In the genomic region with DNA sequence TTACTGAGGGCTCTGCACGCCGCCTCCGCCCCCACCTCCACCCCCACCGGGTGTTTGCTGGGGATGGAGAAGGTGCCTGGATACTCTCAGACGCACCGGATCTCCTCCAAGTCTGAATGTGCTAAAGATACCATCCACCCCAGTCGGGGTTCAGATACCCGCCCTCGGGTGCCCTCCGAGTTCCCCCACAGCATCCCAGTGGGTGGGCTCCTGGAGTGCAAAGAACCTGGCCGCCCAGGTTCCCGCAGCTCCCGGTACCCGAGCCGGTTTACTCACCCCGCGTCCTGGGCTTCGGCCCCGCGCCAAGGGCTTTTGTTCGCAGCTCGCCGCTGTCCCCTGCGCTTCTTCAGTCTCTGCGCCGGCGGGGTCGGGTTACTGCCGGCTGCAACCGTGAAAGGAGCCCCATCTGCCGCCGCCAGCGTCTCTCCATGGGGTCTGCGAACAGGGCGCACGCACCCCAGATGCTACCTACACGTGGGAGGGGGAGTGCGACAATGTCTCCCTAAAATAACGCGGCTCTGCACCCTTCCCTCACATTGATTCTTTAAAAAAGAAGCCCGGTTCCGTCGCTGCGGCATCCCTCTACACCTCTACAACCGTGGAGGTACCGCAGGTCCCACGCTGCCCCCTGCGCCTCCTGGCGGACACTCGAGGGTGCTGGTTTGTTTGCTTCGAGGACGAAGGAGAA, we compare ENCODE assay signal across 8 cellular contexts. TPM values are rescaled to one million over a fixed set of nuclear protein-coding genes. Genes with fewer than 3 reads are reported as not detected.
DNase-seq lines count a peak whose midpoint lies in the region; ATAC-seq, FAIRE-seq and TF ChIP-seq lines count a peak whose summit lies in the region.

A gene (minus strand): TSS at position 606 of the 688 bp plus-strand sequence. CDS start 1,249 bp downstream, outside the sequence.

- peaks cover 39% of the 10 kb centered on the region for H3K27me3 ChIP-seq in ectodermal cell (ENCODE audit: control insufficient read depth, insufficient read depth, low read length, poor library complexity, severe bottlenecking)

- peak; percentile 93 for TF ChIP-seq CTCF in A549 (IDR thresholded peaks at IDR 0.05)
- peak; percentile 97 for TF ChIP-seq CTCF in activated CD8-positive, alpha-beta T cell treated with anti-CD3 and anti-CD28 coated beads for 36 hours (IDR thresholded peaks at IDR 0.05)

- no peak within 1 kb of the TSS for H3K27ac Mint-ChIP-seq in activated CD8-positive, alpha-beta T cell treated with anti-CD3 and anti-CD28 coated beads for 36 hours

- TF ChIP-seq RAD21 in A549 (conservative IDR thresholded peaks at IDR 0.05 in 1 of 2, IDR thresholded peaks at IDR 0.05 in 1 of 2), result peak; percentile 68 to 78

- WGBS in A549 (ENCODE audit: missing lambda C conversion rate), result 3% methylated on average over 27 of the region's 52 CpGs
- WGBS in ectodermal cell, 2 experiments, result 0 to 1% methylated on average over 48 to 50 of the region's 52 CpGs
- WGBS in mesodermal cell (ENCODE audit: insufficient coverage in 2 of 2), 2 experiments, result 0% methylated on average over 29 to 38 of the region's 52 CpGs

- TF ChIP-seq EP300 in A549 (IDR thresholded peaks at IDR 0.05), result no peak

- no peaks in the 10 kb centered on the region for H3K9me3 Mint-ChIP-seq in activated CD8-positive, alpha-beta T cell treated with anti-CD3 and anti-CD28 coated beads for 36 hours

- H3K9me3 ChIP-seq in A549 (no peaks in the 10 kb centered on the region), ectodermal cell (ENCODE audit: control insufficient read depth, low read length) (no peaks in the 10 kb centered on the region), mesodermal cell (ENCODE audit: control insufficient read depth, low read length) (no peaks in the 10 kb centered on the region)

- intact Hi-C loops in activated CD8-positive, alpha-beta T cell treated with anti-CD3 and anti-CD28 coated beads for 36 hours (cut with micrococcal nuclease), result loop anchor here (2.0 kb wide), 1 partner anchor 332 kb away; no protein-coding TSS in a partner anchor

- H3K36me3 Mint-ChIP-seq in activated CD8-positive, alpha-beta T cell treated with anti-CD3 and anti-CD28 coated beads for 36 hours (ENCODE audit: low read depth), result no peaks in the 10 kb centered on the region

- peaks cover 49% of the 10 kb centered on the region for H3K27me3 Mint-ChIP-seq in activated CD8-positive, alpha-beta T cell treated with anti-CD3 and anti-CD28 coated beads for 36 hours

- H3K27ac ChIP-seq in A549 (no peak within 1 kb of the TSS), ectodermal cell (ENCODE audit: insufficient read depth, low read depth, low read length, poor library complexity, severe bottlenecking) (peak within 1 kb of the TSS; percentile 95), mesodermal cell (ENCODE audit: low read depth, low read length, severe bottlenecking) (no peak within 1 kb of the TSS)

- TF ChIP-seq POLR2A in A549 (IDR thresholded peaks at IDR 0.05; ENCODE audit: low read length), result no peak

- no peak for FAIRE-seq in A549 (lab: Jason Lieb, UNC)

- H3K4me3 Mint-ChIP-seq in activated CD8-positive, alpha-beta T cell treated with anti-CD3 and anti-CD28 coated beads for 36 hours, result peak within 1 kb of the TSS; percentile 68

- DNase-seq in A549 (ENCODE audit: low read depth in 1 of 2, low spot score in 1 of 2) (peak; percentile 68 to 77), GM19240 (ENCODE audit: insufficient read length, low spot score) (peak; percentile 81), NCI-H226 (peak; percentile 32), dedifferentiated amniotic fluid mesenchymal stem cell (ENCODE audit: extremely low spot score) (no peak)
- DNase-seq in activated CD8-positive, alpha-beta T cell treated with anti-CD3 and anti-CD28 coated beads for 36 hours, result peak; percentile 81
- peak; percentile 49 to 54 for DNase-seq in stimulated activated CD8-positive, alpha-beta memory T cell treated with anti-CD3 and anti-CD28 coated beads, Interleukin-15, amount 100 ng/mL, for 48 hours (ENCODE audit: low read depth in 2 of 2)

- peaks cover 12% of the 10 kb centered on the region for H3K36me3 ChIP-seq in ectodermal cell (ENCODE audit: control insufficient read depth, insufficient read depth, low read length)
- H3K36me3 ChIP-seq in mesodermal cell (ENCODE audit: control insufficient read depth, insufficient read depth, low read length), result no peaks in the 10 kb centered on the region

- peaks cover 5% of the 10 kb centered on the region for H3K4me1 Mint-ChIP-seq in activated CD8-positive, alpha-beta T cell treated with anti-CD3 and anti-CD28 coated beads for 36 hours (ENCODE audit: low read depth)

- peak within 1 kb of the TSS; percentile 30 for H3K4me3 ChIP-seq in A549
- H3K4me3 ChIP-seq in ectodermal cell (ENCODE audit: insufficient read depth, low read depth, low read length), result peak within 1 kb of the TSS; percentile 54
- peak within 1 kb of the TSS; percentile 16 for H3K4me3 ChIP-seq in mesodermal cell (ENCODE audit: extremely low read depth, insufficient read depth, low read length, poor library complexity, severe bottlenecking)

- ATAC-seq in A549, result peak; percentile 65 to 88
- peak; percentile 82 for ATAC-seq in activated CD8-positive, alpha-beta T cell treated with anti-CD3 and anti-CD28 coated beads for 36 hours

- POLR2A ChIA-PET in A549 (lab: Yijun Ruan, JAX), result interaction anchor here (0.6 to 0.7 kb wide), 2 partner anchors 39 to 82 kb away, joined by 3 read pairs; no protein-coding TSS in a partner anchor
- POLR2A ChIA-PET in activated CD8-positive, alpha-beta T cell treated with anti-CD3 and anti-CD28 coated beads for 36 hours (lab: Charles Lee), result interaction anchor here (0.6 kb wide), 1 partner anchor 30 kb away, joined by 3 read pairs; no protein-coding TSS in a partner anchor

- peaks cover 25% of the 10 kb centered on the region; the same call in 2 of the 3 replicates for H3K4me1 ChIP-seq in A549
- H3K4me1 ChIP-seq in ectodermal cell (ENCODE audit: control insufficient read depth, insufficient read depth, low read length), result peaks cover 5% of the 10 kb centered on the region
- no peaks in the 10 kb centered on the region for H3K4me1 ChIP-seq in mesodermal cell (ENCODE audit: control insufficient read depth, insufficient read depth, low read length, poor library complexity, severe bottlenecking)

- H3K4me2 ChIP-seq in A549, result peak within 1 kb of the TSS; percentile 81

- CTCF ChIA-PET in A549 (lab: Yijun Ruan, JAX), result interaction anchor here (0.6 to 8.4 kb wide), 29 partner anchors 10 to 1129 kb away, joined by 3 to 169 read pairs (median 5); no protein-coding TSS in a partner anchor
- CTCF ChIA-PET in activated CD8-positive, alpha-beta T cell treated with anti-CD3 and anti-CD28 coated beads for 36 hours (lab: Charles Lee), result interaction anchor here (0.6 to 5.9 kb wide), 25 partner anchors 8 to 1192 kb away, joined by 3 to 52 read pairs (median 4); no protein-coding TSS in a partner anchor

TF ChIP-seq in A549, 52 proteins besides CTCF, POLR2A, EP300 and RAD21:
- TF ChIP-seq, protein P1, sequence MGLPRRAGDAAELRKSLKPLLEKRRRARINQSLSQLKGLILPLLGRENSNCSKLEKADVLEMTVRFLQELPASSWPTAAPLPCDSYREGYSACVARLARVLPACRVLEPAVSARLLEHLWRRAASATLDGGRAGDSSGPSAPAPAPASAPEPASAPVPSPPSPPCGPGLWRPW (IDR thresholded peaks at IDR 0.05), result no peak
- TF ChIP-seq RCOR1 (IDR thresholded peaks at IDR 0.05; ENCODE audit: low read depth, low read length) (no peak), EHF (CRISPR knock-in tag; IDR thresholded peaks at IDR 0.05) (no peak), HDAC2 (IDR thresholded peaks at IDR 0.05) (0 out of 2 replicates have a peak, but pooled peaks have one; percentile 49), NPAS2 (CRISPR knock-in tag; IDR thresholded peaks at IDR 0.05; ENCODE audit: borderline replicate concordance) (no peak), SMC3 (IDR thresholded peaks at IDR 0.05) (peak; percentile 95), CHD2 (IDR thresholded peaks at IDR 0.05; ENCODE audit: low read length, partially characterized antibody) (no peak), CBX8 (IDR thresholded peaks at IDR 0.05) (no peak), TFCP2L1 (CRISPR knock-in tag; IDR thresholded peaks at IDR 0.05) (no peak), FOSL2 (IDR thresholded peaks at IDR 0.05) (no peak), FOSL2 (CRISPR knock-in tag; IDR thresholded peaks at IDR 0.05) (no peak)
- TF ChIP-seq, protein P2, sequence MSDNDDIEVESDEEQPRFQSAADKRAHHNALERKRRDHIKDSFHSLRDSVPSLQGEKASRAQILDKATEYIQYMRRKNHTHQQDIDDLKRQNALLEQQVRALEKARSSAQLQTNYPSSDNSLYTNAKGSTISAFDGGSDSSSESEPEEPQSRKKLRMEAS (IDR thresholded peaks at IDR 0.05), result peak; percentile 60
- TF ChIP-seq, protein P3, sequence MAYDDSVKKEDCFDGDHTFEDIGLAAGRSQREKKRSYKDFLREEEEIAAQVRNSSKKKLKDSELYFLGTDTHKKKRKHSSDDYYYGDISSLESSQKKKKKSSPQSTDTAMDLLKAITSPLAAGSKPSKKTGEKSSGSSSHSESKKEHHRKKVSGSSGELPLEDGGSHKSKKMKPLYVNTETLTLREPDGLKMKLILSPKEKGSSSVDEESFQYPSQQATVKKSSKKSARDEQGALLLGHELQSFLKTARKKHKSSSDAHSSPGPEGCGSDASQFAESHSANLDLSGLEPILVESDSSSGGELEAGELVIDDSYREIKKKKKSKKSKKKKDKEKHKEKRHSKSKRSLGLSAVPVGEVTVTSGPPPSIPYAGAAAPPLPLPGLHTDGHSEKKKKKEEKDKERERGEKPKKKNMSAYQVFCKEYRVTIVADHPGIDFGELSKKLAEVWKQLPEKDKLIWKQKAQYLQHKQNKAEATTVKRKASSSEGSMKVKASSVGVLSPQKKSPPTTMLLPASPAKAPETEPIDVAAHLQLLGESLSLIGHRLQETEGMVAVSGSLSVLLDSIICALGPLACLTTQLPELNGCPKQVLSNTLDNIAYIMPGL (CRISPR knock-in tag; IDR thresholded peaks at IDR 0.05; ENCODE audit: borderline replicate concordance), result no peak

RNA-seq across cellular contexts. Expression of the gene that starts here (rescaled TPM):
- polyA plus RNA-seq in A549 (2011; rRNA removed) (not detected in 2 replicates), A549 (2017; fragmentation: RNase III; extraction: RNeasy Plus Mini Kit Qiagen cat#74134 plus additional on column Dnase treatment) (not detected in 3 replicates)
- not detected in 2 replicates for polyA plus RNA-seq in A549 (2012; cell fraction: cytosol; rRNA removed)
- polyA plus RNA-seq in A549 (2012; cell fraction: nucleus; rRNA removed), result not detected in 2 replicates
- not detected in 2 replicates for polyA minus RNA-seq in A549 (2011; rRNA and poly(A)+ RNA removed)
- total RNA-seq in activated CD8-positive, alpha-beta T cell treated with anti-CD3 and anti-CD28 coated beads for 36 hours, result not detected
- polyA plus RNA-seq in ectodermal cell (2013, experiment 1 of 4), result 5.9 TPM
- 10.8 TPM for polyA plus RNA-seq in ectodermal cell (2013, experiment 2 of 4)
- polyA plus RNA-seq in ectodermal cell (2013, experiment 3 of 4), result 7.2 TPM
- polyA plus RNA-seq in ectodermal cell (2013, experiment 4 of 4), result 7.7 TPM
- polyA plus RNA-seq in mesodermal cell (2013, experiment 1 of 2), result 0.07 TPM
- not detected for polyA plus RNA-seq in mesodermal cell (2013, experiment 2 of 2)

Comparison
In these comparisons a context has a peak if more than half of its experiments do, and no peak if none do; other contexts are left out.
1. Peak in DNase-seq, ATAC-seq, H3K4me3 ChIP-seq and H3K4me2 ChIP-seq in A549; RNA of the gene not detected or under 1 TPM.
2. Peak in DNase-seq and ATAC-seq in activated CD8-positive, alpha-beta T cell treated with anti-CD3 and anti-CD28 coated beads for 36 hours; RNA of the gene not detected or under 1 TPM.